28 cellular contexts compared by ENCODE assay signal in the genomic region with DNA sequence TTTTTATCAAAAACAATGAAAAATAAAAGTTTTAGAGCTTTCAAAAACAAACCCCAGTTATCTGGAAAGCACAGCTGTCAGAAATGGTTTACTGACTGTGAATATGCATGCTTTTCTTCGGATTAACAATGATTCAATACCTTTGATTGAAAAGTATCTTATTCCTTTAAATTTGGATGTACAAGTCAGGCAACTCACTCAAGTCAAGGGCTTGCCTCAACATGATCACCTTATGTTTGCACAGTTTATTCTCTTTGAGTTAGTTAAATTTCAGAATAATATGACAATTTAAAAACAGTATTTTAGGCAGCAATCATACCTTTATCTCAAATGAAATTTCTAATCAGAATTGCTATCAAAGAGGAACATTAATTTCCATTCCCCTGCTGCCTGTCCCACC.
"Had no signal": no experiment of that assay in that cellular context is flagged by ENCODE, and none has a peak within 500 bp of the region (broad histone marks: within the 10 kb centered on the region; RNA-seq: fewer than 3 reads in every experiment).

No MANE protein-coding gene starts in this region.

- H3K27ac Mint-ChIP-seq: neural progenitor cell; stimulated activated naive CD8-positive, alpha-beta T cell treated with anti-CD3 and anti-CD28 coated beads, Interleukin-15, amount 100 ng/mL, for 72 hours had no signal

- H3K4me2 ChIP-seq: neural progenitor cell had no signal

- H3K4me1 ChIP-seq: lower lobe of right lung, neural progenitor cell, parathyroid adenoma, right lobe of liver had no signal

- ATAC-seq: effector memory CD8-positive, alpha-beta T cell; left ventricle myocardium superior; mucosa of descending colon; right lobe of liver; stimulated activated naive CD8-positive, alpha-beta T cell treated with anti-CD3 and anti-CD28 coated beads, Interleukin-15, amount 100 ng/mL, for 72 hours had no signal

- FAIRE-seq: endometrium, frontal cortex, small intestine had no signal

- H3K4me1 Mint-ChIP-seq: naive B cell; stimulated activated naive CD8-positive, alpha-beta T cell treated with anti-CD3 and anti-CD28 coated beads, Interleukin-15, amount 100 ng/mL, for 72 hours had no signal

- H3K79me2 ChIP-seq: parathyroid adenoma had no signal

- H3K36me3 ChIP-seq: esophagus muscularis mucosa, lower lobe of right lung, neural progenitor cell, right lobe of liver, suprapubic skin, transverse colon, vagina had no signal

- H3K9ac ChIP-seq: neural progenitor cell, parathyroid adenoma had no signal

- H3K4me3 Mint-ChIP-seq: effector memory CD8-positive, alpha-beta T cell; immature natural killer cell; mesothelial cell of epicardium; naive B cell; nephron; neural progenitor cell; stimulated activated naive CD8-positive, alpha-beta T cell treated with anti-CD3 and anti-CD28 coated beads, Interleukin-15, amount 100 ng/mL, for 72 hours had no signal

- DNase-seq: cortex of kidney; effector memory CD8-positive, alpha-beta T cell; hypothalamus; immature natural killer cell; islet precursor cell; left ventricle myocardium superior; lower lobe of right lung; mesenchymal stem cell; mucosa of descending colon; naive B cell; right lobe of liver; small intestine; stimulated activated CD4-positive, alpha-beta T cell treated with anti-CD3 and anti-CD28 coated beads, Interleukin-15, amount 100 ng/mL, for 24 hours; stimulated activated CD4-positive, alpha-beta T cell treated with anti-CD3 and anti-CD28 coated beads, Interleukin-2, amount 100 ng/mL, for 48 hours; stimulated activated CD8-positive, alpha-beta memory T cell treated with anti-CD3 and anti-CD28 coated beads, Interleukin-4, amount 100 ng/mL, for 48 hours; stimulated activated naive CD4-positive, alpha-beta T cell; stimulated activated naive CD8-positive, alpha-beta T cell treated with anti-CD3 and anti-CD28 coated beads, Interleukin-15, amount 100 ng/mL, for 72 hours; transverse colon had no signal

- H3K27me3 ChIP-seq: esophagus muscularis mucosa, neural progenitor cell, right lobe of liver, suprapubic skin, transverse colon, vagina had no signal

- H3K9me3 ChIP-seq: esophagus muscularis mucosa, lower lobe of right lung, mucosa of descending colon, right lobe of liver, suprapubic skin, transverse colon, vagina had no signal

- H3K27ac ChIP-seq: esophagus muscularis mucosa, lower lobe of right lung, neural progenitor cell, parathyroid adenoma, right lobe of liver, suprapubic skin, transverse colon, vagina had no signal

- H3K4me3 ChIP-seq: esophagus muscularis mucosa, lower lobe of right lung, mucosa of descending colon, neural progenitor cell, right lobe of liver, suprapubic skin, transverse colon, vagina had no signal

- H2AFZ ChIP-seq: neural progenitor cell, parathyroid adenoma had no signal

- H3K27me3 Mint-ChIP-seq: effector memory CD8-positive, alpha-beta T cell; naive B cell; progenitor cell of endocrine pancreas; stimulated activated naive CD8-positive, alpha-beta T cell treated with anti-CD3 and anti-CD28 coated beads, Interleukin-15, amount 100 ng/mL, for 72 hours had no signal

- H3K9me3 Mint-ChIP-seq: effector memory CD8-positive, alpha-beta T cell; immature natural killer cell; mesothelial cell of epicardium; naive B cell; nephron; neural progenitor cell; stimulated activated naive CD8-positive, alpha-beta T cell treated with anti-CD3 and anti-CD28 coated beads, Interleukin-15, amount 100 ng/mL, for 72 hours had no signal
